In the genomic region with DNA sequence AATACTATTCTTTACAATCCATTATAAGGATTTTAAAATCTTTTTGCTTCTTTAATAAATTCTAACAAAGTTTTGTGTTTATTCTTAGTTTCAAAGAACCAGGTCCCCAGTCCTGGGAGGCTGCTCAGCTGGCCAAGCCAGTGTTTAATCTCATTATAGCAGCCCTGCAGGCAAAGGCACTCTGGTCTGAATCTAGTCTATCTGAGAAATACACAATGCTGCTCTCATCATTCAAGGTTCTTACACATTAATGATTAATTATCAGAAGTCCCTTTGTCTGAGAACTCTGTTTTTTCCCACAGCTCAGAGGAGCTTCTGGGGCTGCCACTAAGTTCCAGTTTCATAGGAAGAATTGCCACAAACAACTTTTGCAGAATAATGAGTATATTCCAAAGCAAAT, we compare ENCODE assay signal across 16 cellular contexts. TPM values are rescaled to one million over a fixed set of nuclear protein-coding genes. Genes with fewer than 3 reads are reported as not detected.
A peak's percentile ranks its signal among the peaks of the same experiment; 100 is the strongest.
DNase-seq lines count a peak whose midpoint lies in the region; ATAC-seq, FAIRE-seq and TF ChIP-seq lines count a peak whose summit lies in the region.
"Had no signal": no experiment of that assay in that cellular context is flagged by ENCODE, and none has a peak within 500 bp of the region (broad histone marks: within the 10 kb centered on the region; RNA-seq: fewer than 3 reads in every experiment).

No MANE protein-coding gene starts in this region.

- peak; percentile 89 for FAIRE-seq in GM19239 (lab: Jason Lieb, UNC)

- H3K36me3 ChIP-seq in BE2C (peaks cover 10% of the 10 kb centered on the region), heart left ventricle (peaks cover 0 to 26% (median 10%) of the 10 kb centered on the region in 9 donors)

- no peaks in the 10 kb centered on the region for H3K27me3 ChIP-seq in BE2C
- no peaks in the 10 kb centered on the region for H3K27me3 ChIP-seq in heart left ventricle
- H3K27me3 ChIP-seq: transverse colon had no signal

- H3K4me3 ChIP-seq in BE2C (ENCODE audit: low read depth, low read length): no peak overlapping the region
- no peak overlapping the region for H3K4me3 ChIP-seq in heart left ventricle
- H3K4me3 ChIP-seq: transverse colon had no signal

- H3K9me3 ChIP-seq in BE2C (no peaks in the 10 kb centered on the region), heart left ventricle (no peaks in the 10 kb centered on the region)
- H3K9me3 ChIP-seq: transverse colon had no signal

- no peak overlapping the region for H3K27ac ChIP-seq in heart left ventricle
- H3K27ac ChIP-seq: KMS-11, transverse colon had no signal

- peak; percentile 43 for ATAC-seq in HG02798 (IDR thresholded peaks at IDR 0.05; ENCODE audit: poor library complexity, unreplicated experiment)
- peak; percentile 75 for ATAC-seq in HG03571 (IDR thresholded peaks at IDR 0.05; ENCODE audit: unreplicated experiment)
- no peak for ATAC-seq in HG02588 (IDR thresholded peaks at IDR 0.05; ENCODE audit: unreplicated experiment)
- ATAC-seq in heart left ventricle: no peak

- no peak for TF ChIP-seq CTCF in BE2C (IDR thresholded peaks at IDR 0.05; ENCODE audit: low read depth, low read length)
- TF ChIP-seq CTCF in heart left ventricle (IDR thresholded peaks at IDR 0.05): no peak

- peaks cover 29% of the 10 kb centered on the region for H3K4me1 ChIP-seq in BE2C
- H3K4me1 ChIP-seq in heart left ventricle: peaks cover 0 to 5% (median 0%) of the 10 kb centered on the region in 12 donors

- DNase-seq in BE2C: peak; percentile 75
- peak; percentile 19 for DNase-seq in GM19239 (ENCODE audit: insufficient read length, low spot score)
- DNase-seq in stimulated activated CD4-positive, alpha-beta T cell treated with anti-CD3 and anti-CD28 coated beads, Interleukin-4, amount 100 ng/mL, for 4 hours: no peak
- DNase-seq in heart left ventricle: no peak
- DNase-seq in RKO (ENCODE audit: low spot score): no peak
- DNase-seq: ACHN; activated CD4-positive, alpha-beta T cell treated with anti-CD3 and anti-CD28 coated beads, Interleukin-2, amount 50 U/mL, for 4 hours; activated gamma-delta T cell; effector CD4-positive, alpha-beta T cell; NCI-H146; RPMI8226; transverse colon had no signal

- intact Hi-C loops in heart left ventricle (cut with DNase I): loop anchor here in 5 of 10 donors (2.0 to 10.0 kb wide), 5 partner anchors 177 to 510 kb away; a partner anchor contains a TSS

- TF ChIP-seq POLR2A in heart left ventricle (IDR thresholded peaks at IDR 0.05): no peak

RNA-seq across cellular contexts. Expression of a gene that starts 27.7 kb away (rescaled TPM):
- 9.4 TPM for polyA plus RNA-seq in BE2C (2012; ENCODE audit: insufficient read depth, insufficient read length, low read depth)
- 10 to 100 TPM in 7 of 9 donors, 1 to 10 TPM in 2; 8.8 to 16.0 (median 11.8) TPM for total RNA-seq in heart left ventricle
- 1 to 10 TPM; 3.6 to 9.1 TPM for polyA plus RNA-seq in heart left ventricle

RNA-seq across cellular contexts. Expression of a gene that starts 43.8 kb away (rescaled TPM):
- 2.2 TPM for polyA plus RNA-seq in BE2C (2012; ENCODE audit: insufficient read depth, insufficient read length, low read depth)
- 1 to 10 TPM in 7 of 9 donors, under 1 TPM in 2; 0.58 to 5.3 (median 2.0) TPM for total RNA-seq in heart left ventricle
- 1 to 10 TPM in 1 of 2 donors, under 1 TPM in 1; 0.27 to 1.8 TPM for polyA plus RNA-seq in heart left ventricle

Comparison
In these comparisons a context has a peak if more than half of its experiments do, and no peak if none do; other contexts are left out.
1. DNase-seq: peak in BE2C (single experiment) and GM19239 (single experiment); none in stimulated activated CD4-positive, alpha-beta T cell treated with anti-CD3 and anti-CD28 coated beads, Interleukin-4, amount 100 ng/mL, for 4 hours (0 of 2), heart left ventricle (0 of 5) and RKO (single experiment).
2. ATAC-seq: peak in HG02798 (single experiment) and HG03571 (single experiment); none in HG02588 (single experiment) and heart left ventricle (0 of 4).